In genomic region chr6:123524781-123525180, GRCh38 we compare ENCODE assay signal across 21 cellular contexts.
DNase-seq lines count a peak whose midpoint lies in the region; ATAC-seq, FAIRE-seq and TF ChIP-seq lines count a peak whose summit lies in the region.
"Had no signal": no experiment of that assay in that cellular context is flagged by ENCODE, and none has a peak within 500 bp of the region (broad histone marks: within the 10 kb centered on the region; RNA-seq: fewer than 3 reads in every experiment).

No MANE protein-coding gene starts in this region.

- FAIRE-seq in D721Med (lab: Jason Lieb, UNC) (peak; percentile 29), RCC 7860 (lab: Jason Lieb, UNC) (no peak)
- FAIRE-seq: A204.1, GM12878, HTR-8/SVneo had no signal

- H3K27me3 ChIP-seq in gastrocnemius medialis: no peaks in the 10 kb centered on the region
- H3K27me3 ChIP-seq: BE2C had no signal

- intact Hi-C loops in gastrocnemius medialis (cut with DNase I; ENCODE audit: low total_unique reads): no loop called here

- no peak for TF ChIP-seq CTCF in D721Med (IDR thresholded peaks at IDR 0.05; ENCODE audit: insufficient read depth, missing control alignments)
- TF ChIP-seq CTCF in gastrocnemius medialis (IDR thresholded peaks at IDR 0.05 in 4 of 5, conservative IDR thresholded peaks at IDR 0.05 in 1 of 5): no peak

- peaks cover 31 to 46% of the 10 kb centered on the region in 2 donors for H3K4me1 ChIP-seq in gastrocnemius medialis
- H3K4me1 ChIP-seq: BE2C, Caco-2 had no signal

- no peak overlapping the region for H3K4me3 ChIP-seq in gastrocnemius medialis
- H3K4me3 ChIP-seq: GM12878 had no signal

- peak overlapping the region in 3 of 4 donors; percentile 81 to 89 (median 85) for H3K27ac ChIP-seq in gastrocnemius medialis

- no peaks in the 10 kb centered on the region for H3K9me3 ChIP-seq in gastrocnemius medialis
- H3K9me3 ChIP-seq: BE2C, Caco-2 had no signal

- in situ Hi-C loops in gastrocnemius medialis (cut with MboI; ENCODE audit: low sequenced_read_pairs in 4 of 4): no loop called here
- in situ Hi-C loops in KBM-7 (cut with MboI; ENCODE audit: low pct_unique_long_range_greater_than_20kb, low sequenced_read_pairs): no loop called here

- TF ChIP-seq POLR2A in gastrocnemius medialis (IDR thresholded peaks at IDR 0.05): no peak

- H3K36me3 ChIP-seq in gastrocnemius medialis: no peaks in the 10 kb centered on the region
- H3K36me3 ChIP-seq: BE2C had no signal

- no peak for ATAC-seq in gastrocnemius medialis
- ATAC-seq: GM12878 had no signal

- no peak for DNase-seq in D721Med (ENCODE audit: insufficient read length, low spot score)
- peak; percentile 10 for DNase-seq in H4 (ENCODE audit: low spot score)
- peak; percentile 54 for DNase-seq in amniotic epithelial cell (ENCODE audit: low read depth)
- DNase-seq in gastrocnemius medialis: no peak
- no peak for DNase-seq in KBM-7
- DNase-seq in SKM-1 (lab: John Stamatoyannopoulos, UW; ENCODE audit: unreplicated experiment): no peak
- no peak for DNase-seq in RCC 7860 (ENCODE audit: low spot score)
- DNase-seq: ACHN; BE2C; C1 segment of cervical spinal cord; Caco-2; CD4-positive, CD25-positive, alpha-beta regulatory T cell; DMS53; DND-41; EL; GOT3; H9; IMR-90 had no signal

Comparison
In these comparisons a context has a peak if more than half of its experiments do, and no peak if none do; other contexts are left out.
1. DNase-seq: peak in H4 (single experiment) and amniotic epithelial cell (single experiment); none in D721Med (single experiment), gastrocnemius medialis (0 of 2), KBM-7 (single experiment), SKM-1 (single experiment) and RCC 7860 (single experiment).